In the genomic region with DNA sequence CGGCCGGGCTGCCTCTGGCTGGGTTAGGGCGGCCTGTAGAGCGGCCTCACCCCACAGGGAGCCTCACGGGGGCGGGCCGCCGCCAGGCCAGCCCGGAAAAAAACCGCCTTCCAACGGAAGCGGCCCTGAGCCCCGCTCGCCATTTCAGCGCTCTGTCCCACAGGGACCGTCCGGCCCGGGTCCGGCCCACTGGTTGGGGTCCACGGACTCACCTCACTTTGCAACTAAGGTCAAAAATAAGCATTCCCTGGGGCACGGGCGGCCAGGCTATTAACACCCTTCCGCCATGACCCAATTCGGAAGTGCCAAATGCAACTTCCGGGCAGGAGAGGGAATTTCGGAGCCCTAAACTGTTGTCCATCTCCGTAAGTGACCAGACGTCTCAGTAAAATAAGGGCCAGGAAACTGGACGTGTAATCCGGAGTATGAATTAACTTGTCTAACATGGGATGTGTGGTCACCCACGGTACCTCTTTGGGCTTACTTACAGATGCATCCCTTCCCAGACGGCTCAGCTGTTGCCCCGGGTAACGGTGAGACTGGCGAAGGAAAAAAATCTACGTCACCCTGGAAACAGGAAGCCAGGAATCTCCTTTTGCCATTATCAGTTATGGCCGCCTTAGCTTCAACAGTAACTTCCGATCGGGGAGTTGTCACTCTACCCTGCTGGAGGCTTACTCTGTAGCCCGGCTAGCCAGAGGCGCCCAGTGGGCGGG, we compare ENCODE assay signal across 1 cellular context.
A peak's percentile ranks its signal among the peaks of the same experiment; 100 is the strongest.
TF ChIP-seq lines count a peak whose summit lies in the region.

A gene with protein sequence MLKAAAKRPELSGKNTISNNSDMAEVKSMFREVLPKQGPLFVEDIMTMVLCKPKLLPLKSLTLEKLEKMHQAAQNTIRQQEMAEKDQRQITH (minus strand): TSS at position 548 of the 716 bp plus-strand sequence. CDS start 1,023 bp downstream, outside the sequence.

TF ChIP-seq in HepG2, 621 proteins besides CTCF, POLR2A, EP300 and RAD21 (continued from another document and continues in another):
- TF ChIP-seq, protein P1, sequence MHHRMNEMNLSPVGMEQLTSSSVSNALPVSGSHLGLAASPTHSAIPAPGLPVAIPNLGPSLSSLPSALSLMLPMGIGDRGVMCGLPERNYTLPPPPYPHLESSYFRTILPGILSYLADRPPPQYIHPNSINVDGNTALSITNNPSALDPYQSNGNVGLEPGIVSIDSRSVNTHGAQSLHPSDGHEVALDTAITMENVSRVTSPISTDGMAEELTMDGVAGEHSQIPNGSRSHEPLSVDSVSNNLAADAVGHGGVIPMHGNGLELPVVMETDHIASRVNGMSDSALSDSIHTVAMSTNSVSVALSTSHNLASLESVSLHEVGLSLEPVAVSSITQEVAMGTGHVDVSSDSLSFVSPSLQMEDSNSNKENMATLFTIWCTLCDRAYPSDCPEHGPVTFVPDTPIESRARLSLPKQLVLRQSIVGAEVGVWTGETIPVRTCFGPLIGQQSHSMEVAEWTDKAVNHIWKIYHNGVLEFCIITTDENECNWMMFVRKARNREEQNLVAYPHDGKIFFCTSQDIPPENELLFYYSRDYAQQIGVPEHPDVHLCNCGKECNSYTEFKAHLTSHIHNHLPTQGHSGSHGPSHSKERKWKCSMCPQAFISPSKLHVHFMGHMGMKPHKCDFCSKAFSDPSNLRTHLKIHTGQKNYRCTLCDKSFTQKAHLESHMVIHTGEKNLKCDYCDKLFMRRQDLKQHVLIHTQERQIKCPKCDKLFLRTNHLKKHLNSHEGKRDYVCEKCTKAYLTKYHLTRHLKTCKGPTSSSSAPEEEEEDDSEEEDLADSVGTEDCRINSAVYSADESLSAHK (CRISPR knock-in tag; IDR thresholded peaks at IDR 0.05; ENCODE audit: borderline replicate concordance): no peak
- TF ChIP-seq SMYD3 (CRISPR knock-in tag; IDR thresholded peaks at IDR 0.05) (no peak), JUNB (CRISPR knock-in tag; IDR thresholded peaks at IDR 0.05; ENCODE audit: borderline replicate concordance) (no peak), FOXP1 (IDR thresholded peaks at IDR 0.05) (no peak), FOXP1 (CRISPR knock-in tag; IDR thresholded peaks at IDR 0.05) (no peak), HMGA1 (CRISPR knock-in tag; conservative IDR thresholded peaks at IDR 0.05) (no peak), RAD51 (IDR thresholded peaks at IDR 0.05; ENCODE audit: borderline replicate concordance) (no peak), PHF20 (CRISPR knock-in tag; IDR thresholded peaks at IDR 0.05) (peak; percentile 83), HNF4G (IDR thresholded peaks at IDR 0.05; ENCODE audit: borderline replicate concordance, low read depth, low read length) (no peak), HNF4G (CRISPR knock-in tag; IDR thresholded peaks at IDR 0.05; ENCODE audit: borderline replicate concordance, low read depth) (no peak), ZNF549 (CRISPR knock-in tag; IDR thresholded peaks at IDR 0.05) (no peak), HIVEP1 (CRISPR knock-in tag; IDR thresholded peaks at IDR 0.05) (peak; percentile 88), NFIB (CRISPR knock-in tag; IDR thresholded peaks at IDR 0.05; ENCODE audit: borderline replicate concordance) (no peak), ZNF260 (CRISPR knock-in tag; IDR thresholded peaks at IDR 0.05; ENCODE audit: borderline replicate concordance, low read depth) (0 out of 2 replicates have a peak, but pooled peaks have one; percentile 58), SMARCE1 (IDR thresholded peaks at IDR 0.05; ENCODE audit: borderline replicate concordance) (no peak), ZNF292 (CRISPR knock-in tag; IDR thresholded peaks at IDR 0.05; ENCODE audit: borderline replicate concordance, low read depth) (no peak), ZNF256 (CRISPR knock-in tag; conservative IDR thresholded peaks at IDR 0.05) (no peak), TEAD2 (CRISPR knock-in tag; IDR thresholded peaks at IDR 0.05) (no peak), EHMT2 (IDR thresholded peaks at IDR 0.05; ENCODE audit: borderline replicate concordance, low read depth, low read length) (no peak), ETV6 (CRISPR knock-in tag; conservative IDR thresholded peaks at IDR 0.05) (0 out of 2 replicates have a peak, but pooled peaks have one; percentile 28), PLRG1 (conservative IDR thresholded peaks at IDR 0.05) (no peak), ZNF768 (CRISPR knock-in tag; IDR thresholded peaks at IDR 0.05) (peak; percentile 67; the same call in 1 of the 2 replicates), U2AF1 (optimal IDR thresholded peaks at IDR 0.05; ENCODE audit: low read depth, low read length) (no peak), TBL1XR1 (IDR thresholded peaks at IDR 0.05; ENCODE audit: borderline replicate concordance, low read length, partially characterized antibody) (peak; percentile 14), ZSCAN29 (CRISPR knock-in tag; conservative IDR thresholded peaks at IDR 0.05) (0 out of 2 replicates have a peak, but pooled peaks have one; percentile 16), ZNF44 (CRISPR knock-in tag; IDR thresholded peaks at IDR 0.05) (peak; percentile 63), PAF1 (CRISPR knock-in tag; IDR thresholded peaks at IDR 0.05) (no peak), KLF11 (CRISPR knock-in tag; IDR thresholded peaks at IDR 0.05) (no peak), TMF1 (CRISPR knock-in tag; IDR thresholded peaks at IDR 0.05; ENCODE audit: low read depth) (no peak), ZNF747 (CRISPR knock-in tag; IDR thresholded peaks at IDR 0.05; ENCODE audit: borderline replicate concordance) (peak; percentile 70; the same call in 1 of the 2 replicates), MIER3 (CRISPR knock-in tag; IDR thresholded peaks at IDR 0.05; ENCODE audit: borderline replicate concordance) (no peak), ZNF777 (CRISPR knock-in tag; IDR thresholded peaks at IDR 0.05) (peak; percentile 86), ATF7 (IDR thresholded peaks at IDR 0.05) (0 out of 2 replicates have a peak, but pooled peaks have one; percentile 12), ATF7 (CRISPR knock-in tag; IDR thresholded peaks at IDR 0.05) (no peak), SCMH1 (CRISPR knock-in tag; IDR thresholded peaks at IDR 0.05; ENCODE audit: borderline replicate concordance) (no peak), SMAD9 (CRISPR knock-in tag; IDR thresholded peaks at IDR 0.05) (no peak), ISL2 (CRISPR knock-in tag; IDR thresholded peaks at IDR 0.05) (peak; percentile 71), MED8 (CRISPR knock-in tag; IDR thresholded peaks at IDR 0.05; ENCODE audit: insufficient replicate concordance) (no peak)
- TF ChIP-seq, protein P2, sequence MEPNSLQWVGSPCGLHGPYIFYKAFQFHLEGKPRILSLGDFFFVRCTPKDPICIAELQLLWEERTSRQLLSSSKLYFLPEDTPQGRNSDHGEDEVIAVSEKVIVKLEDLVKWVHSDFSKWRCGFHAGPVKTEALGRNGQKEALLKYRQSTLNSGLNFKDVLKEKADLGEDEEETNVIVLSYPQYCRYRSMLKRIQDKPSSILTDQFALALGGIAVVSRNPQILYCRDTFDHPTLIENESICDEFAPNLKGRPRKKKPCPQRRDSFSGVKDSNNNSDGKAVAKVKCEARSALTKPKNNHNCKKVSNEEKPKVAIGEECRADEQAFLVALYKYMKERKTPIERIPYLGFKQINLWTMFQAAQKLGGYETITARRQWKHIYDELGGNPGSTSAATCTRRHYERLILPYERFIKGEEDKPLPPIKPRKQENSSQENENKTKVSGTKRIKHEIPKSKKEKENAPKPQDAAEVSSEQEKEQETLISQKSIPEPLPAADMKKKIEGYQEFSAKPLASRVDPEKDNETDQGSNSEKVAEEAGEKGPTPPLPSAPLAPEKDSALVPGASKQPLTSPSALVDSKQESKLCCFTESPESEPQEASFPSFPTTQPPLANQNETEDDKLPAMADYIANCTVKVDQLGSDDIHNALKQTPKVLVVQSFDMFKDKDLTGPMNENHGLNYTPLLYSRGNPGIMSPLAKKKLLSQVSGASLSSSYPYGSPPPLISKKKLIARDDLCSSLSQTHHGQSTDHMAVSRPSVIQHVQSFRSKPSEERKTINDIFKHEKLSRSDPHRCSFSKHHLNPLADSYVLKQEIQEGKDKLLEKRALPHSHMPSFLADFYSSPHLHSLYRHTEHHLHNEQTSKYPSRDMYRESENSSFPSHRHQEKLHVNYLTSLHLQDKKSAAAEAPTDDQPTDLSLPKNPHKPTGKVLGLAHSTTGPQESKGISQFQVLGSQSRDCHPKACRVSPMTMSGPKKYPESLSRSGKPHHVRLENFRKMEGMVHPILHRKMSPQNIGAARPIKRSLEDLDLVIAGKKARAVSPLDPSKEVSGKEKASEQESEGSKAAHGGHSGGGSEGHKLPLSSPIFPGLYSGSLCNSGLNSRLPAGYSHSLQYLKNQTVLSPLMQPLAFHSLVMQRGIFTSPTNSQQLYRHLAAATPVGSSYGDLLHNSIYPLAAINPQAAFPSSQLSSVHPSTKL (CRISPR knock-in tag; IDR thresholded peaks at IDR 0.05): peak; percentile 50
- TF ChIP-seq, protein P3, sequence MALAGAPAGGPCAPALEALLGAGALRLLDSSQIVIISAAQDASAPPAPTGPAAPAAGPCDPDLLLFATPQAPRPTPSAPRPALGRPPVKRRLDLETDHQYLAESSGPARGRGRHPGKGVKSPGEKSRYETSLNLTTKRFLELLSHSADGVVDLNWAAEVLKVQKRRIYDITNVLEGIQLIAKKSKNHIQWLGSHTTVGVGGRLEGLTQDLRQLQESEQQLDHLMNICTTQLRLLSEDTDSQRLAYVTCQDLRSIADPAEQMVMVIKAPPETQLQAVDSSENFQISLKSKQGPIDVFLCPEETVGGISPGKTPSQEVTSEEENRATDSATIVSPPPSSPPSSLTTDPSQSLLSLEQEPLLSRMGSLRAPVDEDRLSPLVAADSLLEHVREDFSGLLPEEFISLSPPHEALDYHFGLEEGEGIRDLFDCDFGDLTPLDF (CRISPR knock-in tag; IDR thresholded peaks at IDR 0.05): 0 out of 2 replicates have a peak, but pooled peaks have one; percentile 10
- TF ChIP-seq, protein P4, sequence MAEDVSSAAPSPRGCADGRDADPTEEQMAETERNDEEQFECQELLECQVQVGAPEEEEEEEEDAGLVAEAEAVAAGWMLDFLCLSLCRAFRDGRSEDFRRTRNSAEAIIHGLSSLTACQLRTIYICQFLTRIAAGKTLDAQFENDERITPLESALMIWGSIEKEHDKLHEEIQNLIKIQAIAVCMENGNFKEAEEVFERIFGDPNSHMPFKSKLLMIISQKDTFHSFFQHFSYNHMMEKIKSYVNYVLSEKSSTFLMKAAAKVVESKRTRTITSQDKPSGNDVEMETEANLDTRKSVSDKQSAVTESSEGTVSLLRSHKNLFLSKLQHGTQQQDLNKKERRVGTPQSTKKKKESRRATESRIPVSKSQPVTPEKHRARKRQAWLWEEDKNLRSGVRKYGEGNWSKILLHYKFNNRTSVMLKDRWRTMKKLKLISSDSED (CRISPR knock-in tag; IDR thresholded peaks at IDR 0.05): no peak
- TF ChIP-seq, protein P5, sequence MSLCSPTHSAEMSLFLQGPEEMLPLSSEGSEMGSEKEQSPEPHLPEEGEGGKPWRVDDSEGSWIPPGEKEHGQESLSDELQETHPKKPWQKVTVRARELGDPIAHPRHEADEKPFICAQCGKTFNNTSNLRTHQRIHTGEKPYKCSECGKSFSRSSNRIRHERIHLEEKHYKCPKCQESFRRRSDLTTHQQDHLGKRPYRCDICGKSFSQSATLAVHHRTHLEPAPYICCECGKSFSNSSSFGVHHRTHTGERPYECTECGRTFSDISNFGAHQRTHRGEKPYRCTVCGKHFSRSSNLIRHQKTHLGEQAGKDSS (CRISPR knock-in tag; IDR thresholded peaks at IDR 0.05; ENCODE audit: borderline replicate concordance, low read depth): no peak
- TF ChIP-seq, protein P6, sequence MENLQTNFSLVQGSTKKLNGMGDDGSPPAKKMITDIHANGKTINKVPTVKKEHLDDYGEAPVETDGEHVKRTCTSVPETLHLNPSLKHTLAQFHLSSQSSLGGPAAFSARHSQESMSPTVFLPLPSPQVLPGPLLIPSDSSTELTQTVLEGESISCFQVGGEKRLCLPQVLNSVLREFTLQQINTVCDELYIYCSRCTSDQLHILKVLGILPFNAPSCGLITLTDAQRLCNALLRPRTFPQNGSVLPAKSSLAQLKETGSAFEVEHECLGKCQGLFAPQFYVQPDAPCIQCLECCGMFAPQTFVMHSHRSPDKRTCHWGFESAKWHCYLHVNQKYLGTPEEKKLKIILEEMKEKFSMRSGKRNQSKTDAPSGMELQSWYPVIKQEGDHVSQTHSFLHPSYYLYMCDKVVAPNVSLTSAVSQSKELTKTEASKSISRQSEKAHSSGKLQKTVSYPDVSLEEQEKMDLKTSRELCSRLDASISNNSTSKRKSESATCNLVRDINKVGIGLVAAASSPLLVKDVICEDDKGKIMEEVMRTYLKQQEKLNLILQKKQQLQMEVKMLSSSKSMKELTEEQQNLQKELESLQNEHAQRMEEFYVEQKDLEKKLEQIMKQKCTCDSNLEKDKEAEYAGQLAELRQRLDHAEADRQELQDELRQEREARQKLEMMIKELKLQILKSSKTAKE (CRISPR knock-in tag; IDR thresholded peaks at IDR 0.05; ENCODE audit: borderline replicate concordance): no peak; the same call in 1 of the 2 replicates
- TF ChIP-seq, protein P7, sequence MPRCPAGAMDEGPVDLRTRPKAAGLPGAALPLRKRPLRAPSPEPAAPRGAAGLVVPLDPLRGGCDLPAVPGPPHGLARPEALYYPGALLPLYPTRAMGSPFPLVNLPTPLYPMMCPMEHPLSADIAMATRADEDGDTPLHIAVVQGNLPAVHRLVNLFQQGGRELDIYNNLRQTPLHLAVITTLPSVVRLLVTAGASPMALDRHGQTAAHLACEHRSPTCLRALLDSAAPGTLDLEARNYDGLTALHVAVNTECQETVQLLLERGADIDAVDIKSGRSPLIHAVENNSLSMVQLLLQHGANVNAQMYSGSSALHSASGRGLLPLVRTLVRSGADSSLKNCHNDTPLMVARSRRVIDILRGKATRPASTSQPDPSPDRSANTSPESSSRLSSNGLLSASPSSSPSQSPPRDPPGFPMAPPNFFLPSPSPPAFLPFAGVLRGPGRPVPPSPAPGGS (CRISPR knock-in tag; IDR thresholded peaks at IDR 0.05): peak; percentile 74; the same call in 1 of the 2 replicates
- TF ChIP-seq, protein P8, sequence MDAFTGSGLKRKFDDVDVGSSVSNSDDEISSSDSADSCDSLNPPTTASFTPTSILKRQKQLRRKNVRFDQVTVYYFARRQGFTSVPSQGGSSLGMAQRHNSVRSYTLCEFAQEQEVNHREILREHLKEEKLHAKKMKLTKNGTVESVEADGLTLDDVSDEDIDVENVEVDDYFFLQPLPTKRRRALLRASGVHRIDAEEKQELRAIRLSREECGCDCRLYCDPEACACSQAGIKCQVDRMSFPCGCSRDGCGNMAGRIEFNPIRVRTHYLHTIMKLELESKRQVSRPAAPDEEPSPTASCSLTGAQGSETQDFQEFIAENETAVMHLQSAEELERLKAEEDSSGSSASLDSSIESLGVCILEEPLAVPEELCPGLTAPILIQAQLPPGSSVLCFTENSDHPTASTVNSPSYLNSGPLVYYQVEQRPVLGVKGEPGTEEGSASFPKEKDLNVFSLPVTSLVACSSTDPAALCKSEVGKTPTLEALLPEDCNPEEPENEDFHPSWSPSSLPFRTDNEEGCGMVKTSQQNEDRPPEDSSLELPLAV (CRISPR knock-in tag; conservative IDR thresholded peaks at IDR 0.05; ENCODE audit: low read depth): no peak
